Comparison of ENCODE assay signal across 29 cellular contexts in genomic region chr2:9910699-9911098, GRCh38.
"Had no signal": no experiment of that assay in that cellular context is flagged by ENCODE, and none has a peak within 500 bp of the region (broad histone marks: within the 10 kb centered on the region; RNA-seq: fewer than 3 reads in every experiment).

No MANE protein-coding gene starts in this region.

- H3K4me3 Mint-ChIP-seq: natural killer cell; nephron; neural progenitor cell; stimulated activated memory B cell treated with anti-CD40 and anti-IgM and Interleukin-4, amounts not matched to agents 10 μg/mL and 1 μg/mL and 100 μg/mL, for 72 hours; stimulated activated naive CD8-positive, alpha-beta T cell treated with anti-CD3 and anti-CD28 coated beads, Interleukin-15, amount 100 ng/mL, for 72 hours; type B pancreatic cell had no signal

- H3K4me1 ChIP-seq: neural progenitor cell, parathyroid adenoma, psoas muscle, sigmoid colon, testis, tibial artery, transverse colon, upper lobe of right lung, uterus had no signal

- H3K27me3 Mint-ChIP-seq: progenitor cell of endocrine pancreas; stimulated activated memory B cell treated with anti-CD40 and anti-IgM and Interleukin-4, amounts not matched to agents 10 μg/mL and 1 μg/mL and 100 μg/mL, for 72 hours; stimulated activated naive CD8-positive, alpha-beta T cell treated with anti-CD3 and anti-CD28 coated beads, Interleukin-15, amount 100 ng/mL, for 72 hours; type B pancreatic cell had no signal

- DNase-seq: natural killer cell; occipital lobe; ovary; posterior cingulate gyrus; psoas muscle; right cardiac atrium; right lobe of liver; sigmoid colon; small intestine; stimulated activated CD4-positive, alpha-beta T cell treated with anti-CD3 and anti-CD28 coated beads, Interleukin-15, amount 100 ng/mL, for 24 hours; stimulated activated CD4-positive, alpha-beta T cell treated with anti-CD3 and anti-CD28 coated beads, Interleukin-2, amount 100 ng/mL, for 24 hours; stimulated activated CD4-positive, alpha-beta T cell treated with anti-CD3 and anti-CD28 coated beads, Interleukin-2, amount 100 ng/mL, for 48 hours; stimulated activated CD4-positive, alpha-beta T cell treated with anti-CD3 and anti-CD28 coated beads, Interleukin-4, amount 100 ng/mL, for 24 hours; stimulated activated naive CD4-positive, alpha-beta T cell; stimulated activated naive CD8-positive, alpha-beta T cell treated with anti-CD3 and anti-CD28 coated beads, Interleukin-15, amount 100 ng/mL, for 72 hours; stimulated activated naive CD8-positive, alpha-beta T cell treated with anti-CD3 and anti-CD28 coated beads, Interleukin-15, Interleukin-2, amounts not matched to agents 100 U/mL and 50 U/mL, for 24 hours; substantia nigra; testis; tibial artery; transverse colon; upper lobe of right lung; uterus had no signal

- H3K9me3 Mint-ChIP-seq: natural killer cell; nephron; neural progenitor cell; stimulated activated memory B cell treated with anti-CD40 and anti-IgM and Interleukin-4, amounts not matched to agents 10 μg/mL and 1 μg/mL and 100 μg/mL, for 72 hours; stimulated activated naive CD8-positive, alpha-beta T cell treated with anti-CD3 and anti-CD28 coated beads, Interleukin-15, amount 100 ng/mL, for 72 hours; type B pancreatic cell had no signal

- FAIRE-seq: small intestine had no signal

- H3K27ac ChIP-seq: neural progenitor cell, ovary, parathyroid adenoma, psoas muscle, right lobe of liver, sigmoid colon, suprapubic skin, testis, tibial artery, transverse colon, upper lobe of right lung, uterus had no signal

- H3K27ac Mint-ChIP-seq: natural killer cell; nephron; neural progenitor cell; progenitor cell of endocrine pancreas; stimulated activated memory B cell treated with anti-CD40 and anti-IgM and Interleukin-4, amounts not matched to agents 10 μg/mL and 1 μg/mL and 100 μg/mL, for 72 hours; stimulated activated naive CD8-positive, alpha-beta T cell treated with anti-CD3 and anti-CD28 coated beads, Interleukin-15, amount 100 ng/mL, for 72 hours; type B pancreatic cell had no signal

- H3K9me3 ChIP-seq: ovary, psoas muscle, right lobe of liver, sigmoid colon, suprapubic skin, testis, tibial artery, transverse colon, upper lobe of right lung, uterus had no signal

- H3K36me3 ChIP-seq: ovary, right lobe of liver, uterus had no signal

- H3K4me3 ChIP-seq: neural progenitor cell, ovary, psoas muscle, right lobe of liver, sigmoid colon, suprapubic skin, testis, tibial artery, transverse colon, upper lobe of right lung, uterus had no signal

- H3K4me1 Mint-ChIP-seq: neural progenitor cell had no signal

- ATAC-seq: natural killer cell; psoas muscle; right cardiac atrium; right lobe of liver; stimulated activated memory B cell treated with anti-CD40 and anti-IgM and Interleukin-4, amounts not matched to agents 10 μg/mL and 1 μg/mL and 100 μg/mL, for 72 hours; stimulated activated naive CD8-positive, alpha-beta T cell treated with anti-CD3 and anti-CD28 coated beads, Interleukin-15, amount 100 ng/mL, for 72 hours; stimulated activated naive CD8-positive, alpha-beta T cell treated with anti-CD3 and anti-CD28 coated beads, Interleukin-15, Interleukin-2, amounts not matched to agents 100 U/mL and 50 U/mL, for 24 hours; upper lobe of right lung had no signal
